ENCODE assay signal across 8 cellular contexts in genomic region chr18:12657849-12658829, GRCh38. TPM values are rescaled to one million over a fixed set of nuclear protein-coding genes. Genes with fewer than 3 reads are reported as not detected.
DNase-seq lines count a peak whose midpoint lies in the region; ATAC-seq, FAIRE-seq and TF ChIP-seq lines count a peak whose summit lies in the region.

TSS of gene SPIRE1 (minus strand) at chr18:12658107. CDS start at chr18:12657866, 241 bp downstream.

- H3K9me3 Mint-ChIP-seq in activated naive CD8-positive, alpha-beta T cell treated with anti-CD3 and anti-CD28 coated beads for 36 hours, result no peaks in the 10 kb centered on the region

- H4K20me1 ChIP-seq in BLaER1 treated with 17β-estradiol and CSF1 and Interleukin-3, amounts not matched to agents 10 nM and 100 nM, result peaks cover 3 to 36% (median 18%) of the 10 kb centered on the region in 11 experiments; a peak in 16 of 22 replicates

- H3K27ac Mint-ChIP-seq in activated naive CD8-positive, alpha-beta T cell treated with anti-CD3 and anti-CD28 coated beads for 36 hours, result no peak within 1 kb of the TSS

- TF ChIP-seq POLR2A in uterus (IDR thresholded peaks at IDR 0.05), result peak in 1 of 2 donors; percentile 72

- H3K27me3 Mint-ChIP-seq in activated naive CD8-positive, alpha-beta T cell treated with anti-CD3 and anti-CD28 coated beads for 36 hours, result peaks cover 35% of the 10 kb centered on the region

- peak within 1 kb of the TSS; percentile 81 for H3K4me3 Mint-ChIP-seq in activated naive CD8-positive, alpha-beta T cell treated with anti-CD3 and anti-CD28 coated beads for 36 hours

- H3K9me3 ChIP-seq in BLaER1 treated with 17β-estradiol and CSF1 and Interleukin-3, amounts not matched to agents 10 nM and 100 nM (replicated peaks in 1 of 11), result no peaks in the 10 kb centered on the region
- H3K9me3 ChIP-seq in uterus, result no peaks in the 10 kb centered on the region

- peaks cover 36 to 66% (median 60%) of the 10 kb centered on the region in 11 experiments for H3K27me3 ChIP-seq in BLaER1 treated with 17β-estradiol and CSF1 and Interleukin-3, amounts not matched to agents 10 nM and 100 nM
- no peaks in the 10 kb centered on the region for H3K27me3 ChIP-seq in uterus

- H3K4me3 ChIP-seq in BLaER1 treated with 17β-estradiol and CSF1 and Interleukin-3, amounts not matched to agents 10 nM and 100 nM, result peak within 1 kb of the TSS; percentile 65 to 96 (median 80)
- H3K4me3 ChIP-seq in uterus, result peak within 1 kb of the TSS; percentile 47 to 87

- H3K4me2 ChIP-seq in BLaER1 treated with 17β-estradiol and CSF1 and Interleukin-3, amounts not matched to agents 10 nM and 100 nM, result peak within 1 kb of the TSS; percentile 72 to 99 (median 96)

- intact Hi-C loops in Right ventricle myocardium inferior (cut with DNase I), result loop anchor here (5.0 to 10.0 kb wide), 4 partner anchors 61 to 383 kb away; partner anchors contain the start of gene PRELID3A
- intact Hi-C loops in uterus (cut with DNase I; ENCODE audit: low total_unique reads), result loop anchor here (5.0 kb wide), 1 partner anchor 266 kb away; no protein-coding TSS in a partner anchor

- peaks cover 5 to 27% (median 7%) of the 10 kb centered on the region in 10 experiments for H3K4me1 ChIP-seq in BLaER1 treated with 17β-estradiol and CSF1 and Interleukin-3, amounts not matched to agents 10 nM and 100 nM
- H3K4me1 ChIP-seq in uterus, result no peaks in the 10 kb centered on the region

- H3K4me1 Mint-ChIP-seq in activated naive CD8-positive, alpha-beta T cell treated with anti-CD3 and anti-CD28 coated beads for 36 hours, result peaks cover 18% of the 10 kb centered on the region

- peak within 1 kb of the TSS in 5 of 11 experiments; percentile 47 to 69 (median 53); a peak in 10 of 22 replicates for H3K27ac ChIP-seq in BLaER1 treated with 17β-estradiol and CSF1 and Interleukin-3, amounts not matched to agents 10 nM and 100 nM
- peak within 1 kb of the TSS; percentile 86 to 98 for H3K27ac ChIP-seq in uterus

- H3K9ac ChIP-seq in BLaER1 treated with 17β-estradiol and CSF1 and Interleukin-3, amounts not matched to agents 10 nM and 100 nM, result peak within 1 kb of the TSS; percentile 57 to 92 (median 72)

- TF ChIP-seq CTCF in uterus (IDR thresholded peaks at IDR 0.05), result no peak

- no peak for FAIRE-seq in GM19239 (lab: Jason Lieb, UNC)

- peak; percentile 74 for ATAC-seq in HG03432 (IDR thresholded peaks at IDR 0.05; ENCODE audit: unreplicated experiment)
- ATAC-seq in Right ventricle myocardium inferior, result peak; percentile 92

- peaks cover 0 to 7% (median 0%) of the 10 kb centered on the region in 11 experiments; a peak in 2 of 22 replicates for H3K36me3 ChIP-seq in BLaER1 treated with 17β-estradiol and CSF1 and Interleukin-3, amounts not matched to agents 10 nM and 100 nM
- no peaks in the 10 kb centered on the region for H3K36me3 ChIP-seq in uterus

- no peaks in the 10 kb centered on the region for H3K36me3 Mint-ChIP-seq in activated naive CD8-positive, alpha-beta T cell treated with anti-CD3 and anti-CD28 coated beads for 36 hours

- peak; percentile 52 for DNase-seq in GM19239 (ENCODE audit: insufficient read length, low spot score)
- DNase-seq in RPMI7951 (ENCODE audit: low read depth), result peak; percentile 71
- peak; percentile 50 for DNase-seq in activated naive CD8-positive, alpha-beta T cell treated with anti-CD3 and anti-CD28 coated beads for 36 hours
- DNase-seq in Right ventricle myocardium inferior (ENCODE audit: missing footprints), result peak; percentile 87
- DNase-seq in occipital lobe (lab: John Stamatoyannopoulos, UW), result peak; percentile 68
- DNase-seq in uterus, result peak; percentile 55

RNA-seq across cellular contexts. Expression of gene SPIRE1, which starts in this region (rescaled TPM):
- 12.2 and 15.7 TPM in 2 replicates for total RNA-seq in RPMI7951 (2014; rRNA removed; shearing (Covaris generic))
- 1 to 10 TPM; 4.6 to 6.0 TPM for total RNA-seq in activated naive CD8-positive, alpha-beta T cell treated with anti-CD3 and anti-CD28 coated beads for 36 hours
- 43.7 TPM for total RNA-seq in Right ventricle myocardium inferior
- 128 TPM for total RNA-seq in occipital lobe
- 10 to 100 TPM; 12.9 to 78.1 (median 27.5) TPM for total RNA-seq in uterus
